8 cellular contexts compared by ENCODE assay signal in genomic region chr11:5808500-5809121, GRCh38. TPM values are rescaled to one million over a fixed set of nuclear protein-coding genes. Genes with fewer than 3 reads are reported as not detected.
DNase-seq lines count a peak whose midpoint lies in the region; ATAC-seq and TF ChIP-seq lines count a peak whose summit lies in the region.

OR52N2 (plus strand) TSS chr11:5808924; CDS start chr11:5820336, 11,412 bp downstream.

- H3K9ac ChIP-seq in neural cell (ENCODE audit: low read length): peak within 1 kb of the TSS; percentile 22

- H3K4me3 Mint-ChIP-seq in CD8-positive, alpha-beta memory T cell: peak within 1 kb of the TSS; percentile 83 to 96 (median 91)
- H3K4me3 Mint-ChIP-seq in activated T-cell treated with anti-CD3 and anti-CD28 coated beads, Interleukin-2, amount 50 U/mL, for 72 hours: peak within 1 kb of the TSS; percentile 76 to 91
- peak within 1 kb of the TSS; percentile 81 to 82 for H3K4me3 Mint-ChIP-seq in stimulated activated naive CD8-positive, alpha-beta T cell treated with anti-CD3 and anti-CD28 coated beads, Interleukin-15, amount 100 ng/mL, for 72 hours

- intact Hi-C loops in OCI-LY7 (cut with micrococcal nuclease; ENCODE audit: unreplicated experiment): loop anchor here (1.0 to 5.0 kb wide), 3 partner anchors 208 to 686 kb away; no protein-coding TSS in a partner anchor

- peak within 1 kb of the TSS in 4 of 8 donors; percentile 15 to 70 (median 45) for H3K27ac Mint-ChIP-seq in CD8-positive, alpha-beta memory T cell
- peak within 1 kb of the TSS; percentile 71 for H3K27ac Mint-ChIP-seq in activated T-cell treated with anti-CD3 and anti-CD28 coated beads, Interleukin-2, amount 50 U/mL, for 72 hours
- peak within 1 kb of the TSS; percentile 44 to 57 for H3K27ac Mint-ChIP-seq in stimulated activated naive CD8-positive, alpha-beta T cell treated with anti-CD3 and anti-CD28 coated beads, Interleukin-15, amount 100 ng/mL, for 72 hours

- H3K4me1 Mint-ChIP-seq in CD8-positive, alpha-beta memory T cell: peaks cover 9 to 13% (median 12%) of the 10 kb centered on the region in 3 donors
- H3K4me1 Mint-ChIP-seq in activated T-cell treated with anti-CD3 and anti-CD28 coated beads, Interleukin-2, amount 50 U/mL, for 72 hours (ENCODE audit: low read depth): peaks cover 12% of the 10 kb centered on the region
- H3K4me1 Mint-ChIP-seq in stimulated activated naive CD8-positive, alpha-beta T cell treated with anti-CD3 and anti-CD28 coated beads, Interleukin-15, amount 100 ng/mL, for 72 hours: peaks cover 14% of the 10 kb centered on the region

- no peak within 1 kb of the TSS for H3K27ac ChIP-seq in CD8-positive, alpha-beta memory T cell (ENCODE audit: low read depth, low read length)
- no peak within 1 kb of the TSS for H3K27ac ChIP-seq in OCI-LY7 (ENCODE audit: low read depth, low read length, poor library complexity, severe bottlenecking)
- no peak within 1 kb of the TSS for H3K27ac ChIP-seq in neural cell (ENCODE audit: low read length)

- no peaks in the 10 kb centered on the region for H3K9me2 ChIP-seq in OCI-LY7 (ENCODE audit: insufficient read depth, low read length)
- H3K9me2 ChIP-seq in neural cell (ENCODE audit: insufficient read depth, low read length): no peaks in the 10 kb centered on the region

- H3K9me3 Mint-ChIP-seq in CD8-positive, alpha-beta memory T cell: peaks cover 0 to 7% (median 2%) of the 10 kb centered on the region in 5 donors
- peaks cover 3% of the 10 kb centered on the region in 2 donors for H3K9me3 Mint-ChIP-seq in activated T-cell treated with anti-CD3 and anti-CD28 coated beads, Interleukin-2, amount 50 U/mL, for 72 hours
- peaks cover 7 to 9% of the 10 kb centered on the region in 2 donors for H3K9me3 Mint-ChIP-seq in stimulated activated naive CD8-positive, alpha-beta T cell treated with anti-CD3 and anti-CD28 coated beads, Interleukin-15, amount 100 ng/mL, for 72 hours

- no peaks in the 10 kb centered on the region for H3K4me1 ChIP-seq in CD8-positive, alpha-beta memory T cell (ENCODE audit: insufficient read depth, low read length)
- no peaks in the 10 kb centered on the region for H3K4me1 ChIP-seq in OCI-LY7 (ENCODE audit: insufficient read depth, low read length, poor library complexity, severe bottlenecking)

- peaks cover 5% of the 10 kb centered on the region for H3K27me3 ChIP-seq in CD8-positive, alpha-beta memory T cell (ENCODE audit: insufficient read depth, low read length, poor library complexity, severe bottlenecking)
- H3K27me3 ChIP-seq in neural cell (ENCODE audit: insufficient read depth, low read depth, low read length): no peaks in the 10 kb centered on the region

- H3K36me3 Mint-ChIP-seq in CD8-positive, alpha-beta memory T cell: peaks cover 0 to 1% (median 0%) of the 10 kb centered on the region in 3 donors
- peaks cover 2 to 3% of the 10 kb centered on the region in 2 donors for H3K36me3 Mint-ChIP-seq in activated T-cell treated with anti-CD3 and anti-CD28 coated beads, Interleukin-2, amount 50 U/mL, for 72 hours (ENCODE audit: insufficient read depth in 2 of 2)

- peak; percentile 54 to 77 (median 63) for DNase-seq in CD8-positive, alpha-beta memory T cell
- DNase-seq in OCI-LY7 (ENCODE audit: low spot score) (peak; percentile 74), fibroblast of the aortic adventitia (ENCODE audit: low read depth) (peak; percentile 81)
- peak; percentile 71 to 79 for DNase-seq in activated T-cell treated with anti-CD3 and anti-CD28 coated beads, Interleukin-2, amount 50 U/mL, for 72 hours
- peak; percentile 67 to 76 for DNase-seq in stimulated activated naive CD8-positive, alpha-beta T cell treated with anti-CD3 and anti-CD28 coated beads, Interleukin-15, amount 100 ng/mL, for 72 hours

- ATAC-seq in GM19372 (IDR thresholded peaks at IDR 0.05; ENCODE audit: low read depth, unreplicated experiment) (peak; percentile 94), HG03469 (IDR thresholded peaks at IDR 0.05; ENCODE audit: unreplicated experiment) (peak; percentile 91)
- ATAC-seq in activated T-cell treated with anti-CD3 and anti-CD28 coated beads, Interleukin-2, amount 50 U/mL, for 72 hours (replicated peaks in 1 of 2): peak; percentile 92
- peak; percentile 90 for ATAC-seq in stimulated activated naive CD8-positive, alpha-beta T cell treated with anti-CD3 and anti-CD28 coated beads, Interleukin-15, amount 100 ng/mL, for 72 hours

- H3K9me3 ChIP-seq in CD8-positive, alpha-beta memory T cell (ENCODE audit: low read length): no peaks in the 10 kb centered on the region
- H3K9me3 ChIP-seq in OCI-LY7 (ENCODE audit: low read length): no peaks in the 10 kb centered on the region
- no peaks in the 10 kb centered on the region for H3K9me3 ChIP-seq in neural cell (ENCODE audit: low read length)

- POLR2A ChIA-PET in CD8-positive, alpha-beta memory T cell (lab: Charles Lee): no interaction called here
- POLR2A ChIA-PET in OCI-LY7 (lab: Charles Lee): no interaction called here

- TF ChIP-seq RAD21 in neural cell (conservative IDR thresholded peaks at IDR 0.05): peak; percentile 88

- H4K20me1 ChIP-seq in OCI-LY7 (ENCODE audit: insufficient read depth, low read length) (no peaks in the 10 kb centered on the region), neural cell (ENCODE audit: insufficient read depth) (no peaks in the 10 kb centered on the region)

- TF ChIP-seq CTCF in OCI-LY7 (conservative IDR thresholded peaks at IDR 0.05; ENCODE audit: low read length) (peak; percentile 90), fibroblast of the aortic adventitia (IDR thresholded peaks at IDR 0.05; ENCODE audit: insufficient read depth, low read length) (peak; percentile 76), neural cell (IDR thresholded peaks at IDR 0.05; ENCODE audit: poor library complexity, severe bottlenecking) (peak; percentile 86)

- no peaks in the 10 kb centered on the region for H3K36me3 ChIP-seq in CD8-positive, alpha-beta memory T cell (ENCODE audit: insufficient read depth, low read length)
- H3K36me3 ChIP-seq in OCI-LY7 (ENCODE audit: insufficient read depth, low read length): no peaks in the 10 kb centered on the region
- no peaks in the 10 kb centered on the region for H3K36me3 ChIP-seq in neural cell (ENCODE audit: insufficient read depth, low read length)

- no peaks in the 10 kb centered on the region for H3F3A ChIP-seq in neural cell (ENCODE audit: insufficient read depth, low read length, poor library complexity, severe bottlenecking)

- H3K4me2 ChIP-seq in OCI-LY7 (ENCODE audit: low read length) (peak within 1 kb of the TSS; percentile 53), neural cell (ENCODE audit: low read length) (peak within 1 kb of the TSS; percentile 36)

- H3K27me3 Mint-ChIP-seq in CD8-positive, alpha-beta memory T cell: peaks cover 18 to 23% of the 10 kb centered on the region in 2 donors
- peaks cover 22% of the 10 kb centered on the region for H3K27me3 Mint-ChIP-seq in activated T-cell treated with anti-CD3 and anti-CD28 coated beads, Interleukin-2, amount 50 U/mL, for 72 hours (ENCODE audit: low read depth)
- H3K27me3 Mint-ChIP-seq in stimulated activated naive CD8-positive, alpha-beta T cell treated with anti-CD3 and anti-CD28 coated beads, Interleukin-15, amount 100 ng/mL, for 72 hours: peaks cover 22% of the 10 kb centered on the region

- H3K4me3 ChIP-seq in CD8-positive, alpha-beta memory T cell (ENCODE audit: low read length): peak within 1 kb of the TSS; percentile 78
- peak within 1 kb of the TSS; percentile 47 for H3K4me3 ChIP-seq in OCI-LY7 (ENCODE audit: low read depth, low read length, poor library complexity, severe bottlenecking)
- H3K4me3 ChIP-seq in fibroblast of the aortic adventitia (ENCODE audit: low read depth, low read length): peak within 1 kb of the TSS; percentile 76
- H3K4me3 ChIP-seq in neural cell (ENCODE audit: low read length): peak within 1 kb of the TSS; percentile 61

- no peak for TF ChIP-seq EP300 in neural cell (conservative IDR thresholded peaks at IDR 0.05; ENCODE audit: poor library complexity, severe bottlenecking)

- CTCF ChIA-PET in CD8-positive, alpha-beta memory T cell (lab: Charles Lee): interaction anchor here (1.0 to 1.7 kb wide), 6 partner anchors 12 to 1172 kb away, joined by 3 to 5 read pairs (median 4); partner anchors contain the start of gene OR51D1
- CTCF ChIA-PET in OCI-LY7 (lab: Charles Lee; ENCODE audit: unreplicated experiment): no interaction called here

- H2AFZ ChIP-seq in OCI-LY7 (ENCODE audit: low read length) (peak within 1 kb of the TSS; percentile 75), neural cell (ENCODE audit: low read depth, low read length) (peak within 1 kb of the TSS; percentile 29)

- no TSS peak for BruUV-seq in OCI-LY7 (replicated peaks; lab: Mats Ljungman, UMichigan)

- no peaks in the 10 kb centered on the region for H3K79me2 ChIP-seq in OCI-LY7 (ENCODE audit: insufficient read depth, low read depth, low read length)
- no peaks in the 10 kb centered on the region for H3K79me2 ChIP-seq in neural cell (replicated peaks; ENCODE audit: insufficient read depth, low read length)

TF ChIP-seq in neural cell, 6 proteins besides CTCF, POLR2A, EP300 and RAD21:
- TF ChIP-seq EZH2 (IDR thresholded peaks at IDR 0.05; ENCODE audit: borderline replicate concordance, insufficient read depth, low read length, poor library complexity, severe bottlenecking): no peak
- no peak for TF ChIP-seq TAF1 (IDR thresholded peaks at IDR 0.05; ENCODE audit: low read depth)
- peak; percentile 86 for TF ChIP-seq SMC3 (conservative IDR thresholded peaks at IDR 0.05; ENCODE audit: poor library complexity)
TF ChIP-seq in neural cell: peak in this region for 1.

RNA-seq across cellular contexts. Expression of gene OR52N2, which starts in this region (rescaled TPM):
- total RNA-seq in CD8-positive, alpha-beta memory T cell: not detected
- not detected for polyA plus RNA-seq in CD8-positive, alpha-beta memory T cell
- total RNA-seq in OCI-LY7 (2014; rRNA removed; shearing (Covaris generic)): not detected in 2 replicates
- total RNA-seq in OCI-LY7 (2022): not detected in 2 replicates
- not detected for total RNA-seq in activated T-cell treated with anti-CD3 and anti-CD28 coated beads, Interleukin-2, amount 50 U/mL, for 72 hours
- not detected in 2 replicates for total RNA-seq in fibroblast of the aortic adventitia (ENCODE audit: low replicate concordance)
- polyA plus RNA-seq in neural cell: not detected in 2 replicates
- not detected in 2 replicates for polyA minus RNA-seq in neural cell

Comparison
In these comparisons a context has a peak if more than half of its experiments do, and no peak if none do; other contexts are left out.
1. Peak in DNase-seq and H3K4me3 ChIP-seq in CD8-positive, alpha-beta memory T cell; RNA of the gene not detected or under 1 TPM.
2. Peak in DNase-seq, H3K4me3 ChIP-seq and H3K4me2 ChIP-seq in OCI-LY7; RNA of the gene not detected or under 1 TPM.
3. Peak in DNase-seq and ATAC-seq in activated T-cell treated with anti-CD3 and anti-CD28 coated beads, Interleukin-2, amount 50 U/mL, for 72 hours; RNA of the gene not detected or under 1 TPM.
4. Peak in DNase-seq and H3K4me3 ChIP-seq in fibroblast of the aortic adventitia; RNA of the gene not detected or under 1 TPM.